18 cellular contexts compared by ENCODE assay signal in genomic region chr1:161127649-161128048, GRCh38. TPM values are rescaled to one million over a fixed set of nuclear protein-coding genes. Genes with fewer than 3 reads are reported as not detected.
DNase-seq lines count a peak whose midpoint lies in the region; ATAC-seq and TF ChIP-seq lines count a peak whose summit lies in the region.
"Had no signal": no experiment of that assay in that cellular context is flagged by ENCODE, and none has a peak within 500 bp of the region (broad histone marks: within the 10 kb centered on the region; RNA-seq: fewer than 3 reads in every experiment).

No MANE protein-coding gene starts in this region.

- H3K27ac Mint-ChIP-seq in activated naive CD8-positive, alpha-beta T cell treated with anti-CD3 and anti-CD28 coated beads for 36 hours, result peak overlapping the region; percentile 7
- peak overlapping the region; percentile 1 to 72 (median 40) for H3K27ac Mint-ChIP-seq in nephron
- H3K27ac Mint-ChIP-seq: neural progenitor cell had no signal

- TF ChIP-seq CTCF in Loucy (conservative IDR thresholded peaks at IDR 0.05; ENCODE audit: low read length) (no peak), nephron (IDR thresholded peaks at IDR 0.05; ENCODE audit: unreplicated experiment in 3 of 3) (no peak), esophagus squamous epithelium (IDR thresholded peaks at IDR 0.05) (no peak)

- H3K27ac ChIP-seq in esophagus squamous epithelium, result no peak overlapping the region
- H3K27ac ChIP-seq: ascending aorta, epithelial cell of prostate, neural progenitor cell, VCaP had no signal

- peaks cover 58% of the 10 kb centered on the region for H3K79me2 ChIP-seq in Loucy (ENCODE audit: insufficient read depth, low read length)

- intact Hi-C loops in esophagus squamous epithelium (cut with DNase I), result no loop called here

- no peak overlapping the region for H2AFZ ChIP-seq in Loucy (ENCODE audit: low read length)
- H2AFZ ChIP-seq: neural progenitor cell had no signal

- H3K9me3 ChIP-seq in Loucy (ENCODE audit: insufficient read depth, low read depth, low read length), result no peaks in the 10 kb centered on the region
- no peaks in the 10 kb centered on the region for H3K9me3 ChIP-seq in esophagus squamous epithelium
- H3K9me3 ChIP-seq: ascending aorta had no signal

- H3K9me3 Mint-ChIP-seq in activated naive CD8-positive, alpha-beta T cell treated with anti-CD3 and anti-CD28 coated beads for 36 hours, result no peaks in the 10 kb centered on the region
- H3K9me3 Mint-ChIP-seq in nephron, result no peaks in the 10 kb centered on the region
- H3K9me3 Mint-ChIP-seq: neural progenitor cell had no signal

- H3K4me3 ChIP-seq in Loucy (ENCODE audit: low read length, poor library complexity, severe bottlenecking) (peak overlapping the region; percentile 3), esophagus squamous epithelium (no peak overlapping the region)
- H3K4me3 ChIP-seq: ascending aorta, neural progenitor cell had no signal

- no peaks in the 10 kb centered on the region for H3K27me3 Mint-ChIP-seq in activated naive CD8-positive, alpha-beta T cell treated with anti-CD3 and anti-CD28 coated beads for 36 hours
- H3K27me3 Mint-ChIP-seq in nephron (ENCODE audit: low read depth), result no peaks in the 10 kb centered on the region

- H3K36me3 ChIP-seq in Loucy (ENCODE audit: insufficient read depth, low read length), result peaks cover 32% of the 10 kb centered on the region; the same call in 1 of the 2 replicates
- peaks cover 4 to 81% (median 39%) of the 10 kb centered on the region in 3 donors for H3K36me3 ChIP-seq in esophagus squamous epithelium
- H3K36me3 ChIP-seq: neural progenitor cell had no signal

- no peak for ATAC-seq in GM21529 (IDR thresholded peaks at IDR 0.05; ENCODE audit: unreplicated experiment)
- ATAC-seq: PC-3 had no signal

- no peaks in the 10 kb centered on the region for H3K27me3 ChIP-seq in Loucy (ENCODE audit: insufficient read depth, low read length, poor library complexity, severe bottlenecking)
- H3K27me3 ChIP-seq in esophagus squamous epithelium, result no peaks in the 10 kb centered on the region
- H3K27me3 ChIP-seq: ascending aorta, neural progenitor cell had no signal

- DNase-seq in CD1c-positive myeloid dendritic cell (ENCODE audit: extremely low spot score), result peak; percentile 27
- no peak for DNase-seq in activated naive CD8-positive, alpha-beta T cell treated with anti-CD3 and anti-CD28 coated beads for 36 hours
- no peak for DNase-seq in esophagus squamous epithelium (lab: John Stamatoyannopoulos, UW)
- no peak for DNase-seq in HT-29 (ENCODE audit: low spot score)
- no peak for DNase-seq in COLO668 (lab: John Stamatoyannopoulos, UW; ENCODE audit: unreplicated experiment)
- DNase-seq: DMS153, mammary epithelial cell, NCI-H2081, NCI-H510A treated with DMSO at 0.1 percent for 48 hours, PC-3 had no signal

- no peaks in the 10 kb centered on the region for H3K9me2 ChIP-seq in Loucy (replicated peaks; ENCODE audit: low read depth, low read length)

- 74 to 77% methylated on average over 2 of the region's 2 CpGs for WGBS in esophagus squamous epithelium, 2 donors

- peak overlapping the region; percentile 95 for H3K4me2 ChIP-seq in Loucy (ENCODE audit: low read depth, low read length, poor library complexity, severe bottlenecking)
- H3K4me2 ChIP-seq: neural progenitor cell had no signal

- peaks cover 54% of the 10 kb centered on the region for H3K36me3 Mint-ChIP-seq in activated naive CD8-positive, alpha-beta T cell treated with anti-CD3 and anti-CD28 coated beads for 36 hours
- H3K36me3 Mint-ChIP-seq in nephron (ENCODE audit: low read depth), result peaks cover 61% of the 10 kb centered on the region

- H3K4me1 ChIP-seq in Loucy (ENCODE audit: insufficient read depth, low read length, poor library complexity, severe bottlenecking), result peaks cover 53% of the 10 kb centered on the region
- peaks cover 10 to 53% (median 18%) of the 10 kb centered on the region in 3 donors for H3K4me1 ChIP-seq in esophagus squamous epithelium

- TF ChIP-seq POLR2A in esophagus squamous epithelium (IDR thresholded peaks at IDR 0.05), result no peak

- no peak overlapping the region for H3K9ac ChIP-seq in Loucy (ENCODE audit: low read depth, low read length, poor library complexity, severe bottlenecking)
- H3K9ac ChIP-seq: neural progenitor cell had no signal

- no peaks in the 10 kb centered on the region for H3F3A ChIP-seq in Loucy (ENCODE audit: low read depth)

- H4K20me1 ChIP-seq in Loucy (ENCODE audit: insufficient read depth, low read length, poor library complexity, severe bottlenecking), result peaks cover 10% of the 10 kb centered on the region

- peaks cover 55% of the 10 kb centered on the region for H3K4me1 Mint-ChIP-seq in activated naive CD8-positive, alpha-beta T cell treated with anti-CD3 and anti-CD28 coated beads for 36 hours
- H3K4me1 Mint-ChIP-seq in nephron, result peaks cover 39% of the 10 kb centered on the region

- no peak overlapping the region for H3K4me3 Mint-ChIP-seq in activated naive CD8-positive, alpha-beta T cell treated with anti-CD3 and anti-CD28 coated beads for 36 hours
- peak overlapping the region in 2 of 3 experiments; percentile 21 to 29 for H3K4me3 Mint-ChIP-seq in nephron
- H3K4me3 Mint-ChIP-seq: neural progenitor cell had no signal

RNA-seq across cellular contexts. Expression of gene DEDD, which starts 4.8 kb away (rescaled TPM):
- 10 to 100 TPM; 37.4 to 38.7 TPM for total RNA-seq in activated naive CD8-positive, alpha-beta T cell treated with anti-CD3 and anti-CD28 coated beads for 36 hours
- total RNA-seq in esophagus squamous epithelium, result 10 to 100 TPM; 16.6 to 32.8 (median 27.2) TPM
- total RNA-seq in HT-29 (2014; rRNA removed; shearing (Covaris generic)), result 36.6 and 40.8 TPM in 2 replicates

RNA-seq across cellular contexts. Expression of gene NIT1, which starts 9.7 kb away (rescaled TPM):
- total RNA-seq in activated naive CD8-positive, alpha-beta T cell treated with anti-CD3 and anti-CD28 coated beads for 36 hours, result 10 to 100 TPM; 34.3 to 39.3 TPM
- 10 to 100 TPM; 16.9 to 28.6 (median 22.1) TPM for total RNA-seq in esophagus squamous epithelium
- 25.1 and 30.8 TPM in 2 replicates for total RNA-seq in HT-29 (2014; rRNA removed; shearing (Covaris generic))

RNA-seq across cellular contexts. Expression of gene PFDN2, which starts 9.8 kb away (rescaled TPM):
- 100 to 1,000 TPM; 141 to 148 TPM for total RNA-seq in activated naive CD8-positive, alpha-beta T cell treated with anti-CD3 and anti-CD28 coated beads for 36 hours
- total RNA-seq in esophagus squamous epithelium, result 10 to 100 TPM; 27.0 to 59.2 (median 45.3) TPM
- total RNA-seq in HT-29 (2014; rRNA removed; shearing (Covaris generic)), result 67.7 and 70.5 TPM in 2 replicates

RNA-seq across cellular contexts. Expression of gene UFC1, which starts 26.1 kb away (rescaled TPM):
- 10 to 100 TPM; 89.9 to 92.8 TPM for total RNA-seq in activated naive CD8-positive, alpha-beta T cell treated with anti-CD3 and anti-CD28 coated beads for 36 hours
- 10 to 100 TPM; 68.3 to 79.9 (median 76.7) TPM for total RNA-seq in esophagus squamous epithelium
- 66.4 and 81.3 TPM in 2 replicates for total RNA-seq in HT-29 (2014; rRNA removed; shearing (Covaris generic))

RNA-seq across cellular contexts. Expression of gene KLHDC9, which starts 29.5 kb away (rescaled TPM):
- total RNA-seq in activated naive CD8-positive, alpha-beta T cell treated with anti-CD3 and anti-CD28 coated beads for 36 hours, result under 1 TPM; 0.33 to 0.46 TPM
- 1 to 10 TPM in 3 of 4 donors, under 1 TPM in 1; 0.31 to 2.7 (median 1.7) TPM for total RNA-seq in esophagus squamous epithelium
- 3.8 and 5.5 TPM in 2 replicates for total RNA-seq in HT-29 (2014; rRNA removed; shearing (Covaris generic))
- total RNA-seq: MCF 10A had no signal
